14 cellular contexts compared by ENCODE assay signal in the genomic region with DNA sequence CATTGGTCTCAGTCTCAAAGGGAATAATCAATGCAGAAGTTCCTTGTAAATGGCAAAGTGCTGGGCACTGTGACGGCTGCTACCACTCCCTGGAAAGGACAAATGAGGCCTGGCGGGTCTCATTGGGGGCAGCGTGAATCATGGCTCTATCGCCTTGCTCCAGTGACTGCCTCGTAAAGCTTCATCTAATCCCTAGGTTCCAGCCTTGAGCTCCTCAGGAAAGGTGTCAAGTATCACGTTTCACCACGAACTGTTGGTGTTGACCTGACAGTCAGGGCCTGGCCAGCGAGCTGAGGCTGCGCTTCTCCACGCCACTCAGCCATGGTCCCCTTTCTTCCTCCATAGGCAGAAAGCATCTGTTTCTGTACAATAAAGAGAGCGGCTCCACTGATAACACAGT.
DNase-seq lines count a peak whose midpoint lies in the region; ATAC-seq and TF ChIP-seq lines count a peak whose summit lies in the region.
"Had no signal": no experiment of that assay in that cellular context is flagged by ENCODE, and none has a peak within 500 bp of the region (broad histone marks: within the 10 kb centered on the region; RNA-seq: fewer than 3 reads in every experiment).

No MANE protein-coding gene starts in this region.

- H3K27me3 ChIP-seq in BLaER1 treated with 17β-estradiol and CSF1 and Interleukin-3, amounts not matched to agents 10 nM and 100 nM = no peaks in the 10 kb centered on the region
- H3K27me3 ChIP-seq in mesendoderm (ENCODE audit: insufficient read depth, low read length, poor library complexity) = no peaks in the 10 kb centered on the region

- no CpG with 5 or more reads among the region's 11 CpGs for WGBS in mesendoderm (ENCODE audit: extremely low coverage, insufficient coverage, low lambda C conversion rate)

- H2BK5ac ChIP-seq in mesendoderm (ENCODE audit: low read length) = no peak overlapping the region

- H3K4me1 ChIP-seq in BLaER1 treated with 17β-estradiol and CSF1 and Interleukin-3, amounts not matched to agents 10 nM and 100 nM = peaks cover 6 to 54% (median 36%) of the 10 kb centered on the region in 10 experiments; a peak in 17 of 20 replicates
- no peaks in the 10 kb centered on the region for H3K4me1 ChIP-seq in HEK293 (ENCODE audit: control insufficient read depth, insufficient read depth, low read length)
- no peaks in the 10 kb centered on the region for H3K4me1 ChIP-seq in mesendoderm (ENCODE audit: control insufficient read depth, low read depth, low read length)
- H3K4me1 ChIP-seq: A549, HAP-1 had no signal

- no peak overlapping the region for H2BK15ac ChIP-seq in mesendoderm (replicated peaks; ENCODE audit: low read depth)

- H3K4me3 Mint-ChIP-seq in stimulated activated memory B cell treated with anti-CD40 and anti-IgM and Interleukin-4, amounts not matched to agents 10 μg/mL and 1 μg/mL and 100 μg/mL, for 72 hours = no peak overlapping the region
- H3K4me3 Mint-ChIP-seq: CD4-positive, alpha-beta memory T cell had no signal

- peak; percentile 11 for DNase-seq in mesendoderm
- DNase-seq in D341Med (ENCODE audit: low spot score) = no peak
- no peak for DNase-seq in NCI-H2107 (lab: John Stamatoyannopoulos, UW)
- DNase-seq: CD4-positive, alpha-beta memory T cell; DMS153; DMS79 treated with DMSO at 0.1 percent for 48 hours; EL; GOT3 had no signal

- CTCF ChIA-PET in HEK293 (lab: Yijun Ruan, JAX) = no interaction called here

- no peak overlapping the region for H4K5ac ChIP-seq in mesendoderm (ENCODE audit: low read length)

- peak overlapping the region in 7 of 11 experiments; percentile 15 to 71 (median 46); a peak in 9 of 22 replicates for H3K4me2 ChIP-seq in BLaER1 treated with 17β-estradiol and CSF1 and Interleukin-3, amounts not matched to agents 10 nM and 100 nM
- H3K4me2 ChIP-seq in mesendoderm (ENCODE audit: low read length) = no peak overlapping the region
- H3K4me2 ChIP-seq: A549 had no signal

- peaks cover 21% of the 10 kb centered on the region for H3K27me3 Mint-ChIP-seq in stimulated activated memory B cell treated with anti-CD40 and anti-IgM and Interleukin-4, amounts not matched to agents 10 μg/mL and 1 μg/mL and 100 μg/mL, for 72 hours

- H3K23ac ChIP-seq in mesendoderm (ENCODE audit: low read length) = no peak overlapping the region

- H4K8ac ChIP-seq in mesendoderm (ENCODE audit: low read depth, low read length) = no peak overlapping the region

- POLR2A ChIA-PET in HEK293 (lab: Yijun Ruan, JAX) = no interaction called here

- no peak overlapping the region for H3K27ac ChIP-seq in BLaER1 treated with 17β-estradiol and CSF1 and Interleukin-3, amounts not matched to agents 10 nM and 100 nM
- no peak overlapping the region for H3K27ac ChIP-seq in HEK293 (ENCODE audit: extremely low read depth, low read depth, low read length)
- H3K27ac ChIP-seq in mesendoderm (ENCODE audit: low read depth, low read length) = no peak overlapping the region
- H3K27ac ChIP-seq: A549, HL-60 had no signal

- no peaks in the 10 kb centered on the region for H3K79me2 ChIP-seq in mesendoderm (ENCODE audit: control insufficient read depth, insufficient read depth, low read length)

- H3K4me1 Mint-ChIP-seq in stimulated activated memory B cell treated with anti-CD40 and anti-IgM and Interleukin-4, amounts not matched to agents 10 μg/mL and 1 μg/mL and 100 μg/mL, for 72 hours = no peaks in the 10 kb centered on the region

- no peaks in the 10 kb centered on the region for H3K36me3 Mint-ChIP-seq in stimulated activated memory B cell treated with anti-CD40 and anti-IgM and Interleukin-4, amounts not matched to agents 10 μg/mL and 1 μg/mL and 100 μg/mL, for 72 hours
- H3K36me3 Mint-ChIP-seq: CD4-positive, alpha-beta memory T cell had no signal

- H3K4ac ChIP-seq in mesendoderm (ENCODE audit: low read depth, low read length) = no peak overlapping the region

- no peak overlapping the region for H3K4me3 ChIP-seq in BLaER1 treated with 17β-estradiol and CSF1 and Interleukin-3, amounts not matched to agents 10 nM and 100 nM
- H3K4me3 ChIP-seq in HEK293 (ENCODE audit: low read depth, low read length) = no peak overlapping the region
- no peak overlapping the region for H3K4me3 ChIP-seq in mesendoderm (ENCODE audit: low read length)
- H3K4me3 ChIP-seq: A549, HAP-1 had no signal

- no peaks in the 10 kb centered on the region for H3K36me3 ChIP-seq in BLaER1 treated with 17β-estradiol and CSF1 and Interleukin-3, amounts not matched to agents 10 nM and 100 nM
- no peaks in the 10 kb centered on the region for H3K36me3 ChIP-seq in HEK293 (ENCODE audit: control insufficient read depth in 2 of 2, insufficient read depth in 1 of 2, low read length in 2 of 2)
- H3K36me3 ChIP-seq in mesendoderm (ENCODE audit: control insufficient read depth, insufficient read depth, low read length) = no peaks in the 10 kb centered on the region
- H3K36me3 ChIP-seq: HAP-1 had no signal

- no peak for TF ChIP-seq CTCF in HEK293 (tag by site-specific recombination; IDR thresholded peaks at IDR 0.05)

- H3K9me3 Mint-ChIP-seq in stimulated activated memory B cell treated with anti-CD40 and anti-IgM and Interleukin-4, amounts not matched to agents 10 μg/mL and 1 μg/mL and 100 μg/mL, for 72 hours = peaks cover 2% of the 10 kb centered on the region

- ATAC-seq in stimulated activated memory B cell treated with anti-CD40 and anti-IgM and Interleukin-4, amounts not matched to agents 10 μg/mL and 1 μg/mL and 100 μg/mL, for 72 hours = peak; percentile 29
- ATAC-seq: A549 had no signal

- no peak overlapping the region for H3K56ac ChIP-seq in mesendoderm (ENCODE audit: low read length)

- H3K18ac ChIP-seq in mesendoderm (ENCODE audit: low read length) = no peak overlapping the region

- no peaks in the 10 kb centered on the region for H4K20me1 ChIP-seq in BLaER1 treated with 17β-estradiol and CSF1 and Interleukin-3, amounts not matched to agents 10 nM and 100 nM

- no peaks in the 10 kb centered on the region for H3K79me1 ChIP-seq in mesendoderm (ENCODE audit: low read length)

- H3K9me3 ChIP-seq in BLaER1 treated with 17β-estradiol and CSF1 and Interleukin-3, amounts not matched to agents 10 nM and 100 nM (replicated peaks in 1 of 11) = peaks cover 0 to 21% (median 8%) of the 10 kb centered on the region in 11 experiments; a peak in 7 of 22 replicates
- H3K9me3 ChIP-seq in HEK293 (ENCODE audit: control insufficient read depth, insufficient read depth, low read depth, low read length) = no peaks in the 10 kb centered on the region; the same call in 1 of the 2 replicates
- H3K9me3 ChIP-seq: A549, HAP-1 had no signal

- no peak overlapping the region for H2AK5ac ChIP-seq in mesendoderm (ENCODE audit: low read length)

- no peak overlapping the region for H3K9ac ChIP-seq in BLaER1 treated with 17β-estradiol and CSF1 and Interleukin-3, amounts not matched to agents 10 nM and 100 nM
- no peak overlapping the region for H3K9ac ChIP-seq in mesendoderm (ENCODE audit: low read length)

- no peak overlapping the region for H3K27ac Mint-ChIP-seq in stimulated activated memory B cell treated with anti-CD40 and anti-IgM and Interleukin-4, amounts not matched to agents 10 μg/mL and 1 μg/mL and 100 μg/mL, for 72 hours
- H3K27ac Mint-ChIP-seq: CD4-positive, alpha-beta memory T cell had no signal

- H2BK120ac ChIP-seq in mesendoderm (ENCODE audit: low read depth, low read length) = no peak overlapping the region

TF ChIP-seq in HEK293, 187 proteins besides CTCF, POLR2A, EP300 and RAD21:
- TF ChIP-seq ZXDB (tag by site-specific recombination; IDR thresholded peaks at IDR 0.05) = no peak
- peak; percentile 75; the same call in 1 of the 2 replicates for TF ChIP-seq ZBTB6 (tag by site-specific recombination; IDR thresholded peaks at IDR 0.05)
